In the genomic region with DNA sequence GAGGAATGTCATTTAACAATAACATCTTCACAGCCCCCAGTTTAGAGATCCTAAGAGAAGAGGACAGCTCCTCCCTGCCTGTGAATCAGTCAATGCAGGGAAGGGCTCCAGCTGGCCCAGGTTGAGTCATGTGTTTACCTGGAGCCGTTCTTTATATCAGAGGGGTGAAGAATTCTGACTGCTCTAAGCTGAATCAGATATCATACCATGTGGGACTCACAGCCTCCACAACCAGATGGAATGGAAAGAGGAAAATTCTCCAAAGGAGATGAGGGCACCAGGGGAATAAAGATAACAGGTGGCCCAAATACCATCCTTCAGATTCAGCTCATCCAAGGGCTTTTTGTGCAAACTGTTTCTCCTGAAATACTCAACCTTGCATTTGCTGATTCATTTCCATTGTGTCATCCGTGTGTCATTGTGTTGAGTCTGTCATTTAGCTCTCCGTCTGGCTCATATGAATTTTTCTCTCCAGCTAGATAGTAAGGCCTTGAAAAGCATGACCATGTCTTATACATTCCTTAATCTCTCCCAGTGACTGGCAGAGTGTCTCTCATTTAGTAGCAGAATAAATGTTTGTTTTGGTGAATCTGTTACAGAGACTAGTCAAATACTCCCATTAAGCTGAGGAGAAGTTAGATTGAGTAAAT, we compare ENCODE assay signal across 18 cellular contexts.
DNase-seq lines count a peak whose midpoint lies in the region; TF ChIP-seq lines count a peak whose summit lies in the region.
"Had no signal": no experiment of that assay in that cellular context is flagged by ENCODE, and none has a peak within 500 bp of the region (broad histone marks: within the 10 kb centered on the region; RNA-seq: fewer than 3 reads in every experiment).

No MANE protein-coding gene starts in this region.

- DNase-seq in Caki2 (ENCODE audit: low read depth) (peak; percentile 8), HPDE6-E6E7 (ENCODE audit: extremely low spot score) (peak; percentile 21), RWPE1 (ENCODE audit: low spot score) (peak; percentile 55), foreskin fibroblast (peak; percentile 30 to 42), DMS153 (lab: John Stamatoyannopoulos, UW) (no peak), SHP77 (lab: John Stamatoyannopoulos, UW) (no peak)
- DNase-seq in NK-92 treated with Interleukin-12 subunit alpha and Interleukin-12 subunit beta, amount 100 ng/mL, for 24 hours (lab: John Stamatoyannopoulos, UW): no peak
- no peak for DNase-seq in stimulated activated CD8-positive, alpha-beta memory T cell treated with anti-CD3 and anti-CD28 coated beads, Interleukin-4, amount 100 ng/mL, for 48 hours
- DNase-seq: activated CD4-positive, CD25-positive, alpha-beta regulatory T cell; activated CD8-positive, alpha-beta T cell treated with anti-CD3 and anti-CD28 coated beads for 36 hours; activated naive CD4-positive, alpha-beta T cell treated with anti-CD3 and anti-CD28 coated beads, Interleukin-2, amount 50 U/mL, for 16 hours; activated T-cell treated with anti-CD3 and anti-CD28 coated beads, Interleukin-2, amount 50 U/mL, for 4 hours; CD4-positive, alpha-beta memory T cell; effector memory CD8-positive, alpha-beta T cell; lower lobe of right lung; NCI-H1436; stimulated activated CD4-positive, alpha-beta T cell treated with anti-CD3 and anti-CD28 coated beads, Interleukin-15, amount 100 ng/mL, for 24 hours; testis had no signal

- POLR2A ChIA-PET in RWPE1 (lab: Yijun Ruan, JAX; ENCODE audit: low non-redundant PET): interaction anchor here (0.5 kb wide), 1 partner anchor 28 kb away, joined by 3 read pairs; no protein-coding TSS in a partner anchor

- no peak overlapping the region for H3K4me3 ChIP-seq in foreskin fibroblast (ENCODE audit: low read depth in 1 of 2, low read length in 2 of 2)
- H3K4me3 ChIP-seq: lower lobe of right lung, testis had no signal

- CTCF ChIA-PET in RWPE1 (lab: Yijun Ruan, JAX): no interaction called here

- no peak for TF ChIP-seq CTCF in RWPE1 (conservative IDR thresholded peaks at IDR 0.05; ENCODE audit: low read depth)
- TF ChIP-seq CTCF in foreskin fibroblast (IDR thresholded peaks at IDR 0.05; ENCODE audit: low read depth, low read length): no peak

- in situ Hi-C loops in Caki2 (cut with HindIII; ENCODE audit: low pct_unique_long_range_greater_than_20kb, low sequenced_read_pairs): no loop called here

- H3K27ac ChIP-seq in RWPE1: no peak overlapping the region
- H3K27ac ChIP-seq: lower lobe of right lung, testis had no signal

Comparison
In these comparisons a context has a peak if more than half of its experiments do, and no peak if none do; other contexts are left out.
1. DNase-seq: peak in Caki2 (single experiment), HPDE6-E6E7 (single experiment), RWPE1 (single experiment) and foreskin fibroblast (2 of 2); none in DMS153 (single experiment), SHP77 (0 of 2), NK-92 treated with Interleukin-12 subunit alpha and Interleukin-12 subunit beta, amount 100 ng/mL, for 24 hours (single experiment) and stimulated activated CD8-positive, alpha-beta memory T cell treated with anti-CD3 and anti-CD28 coated beads, Interleukin-4, amount 100 ng/mL, for 48 hours (single experiment).